In the genomic region with DNA sequence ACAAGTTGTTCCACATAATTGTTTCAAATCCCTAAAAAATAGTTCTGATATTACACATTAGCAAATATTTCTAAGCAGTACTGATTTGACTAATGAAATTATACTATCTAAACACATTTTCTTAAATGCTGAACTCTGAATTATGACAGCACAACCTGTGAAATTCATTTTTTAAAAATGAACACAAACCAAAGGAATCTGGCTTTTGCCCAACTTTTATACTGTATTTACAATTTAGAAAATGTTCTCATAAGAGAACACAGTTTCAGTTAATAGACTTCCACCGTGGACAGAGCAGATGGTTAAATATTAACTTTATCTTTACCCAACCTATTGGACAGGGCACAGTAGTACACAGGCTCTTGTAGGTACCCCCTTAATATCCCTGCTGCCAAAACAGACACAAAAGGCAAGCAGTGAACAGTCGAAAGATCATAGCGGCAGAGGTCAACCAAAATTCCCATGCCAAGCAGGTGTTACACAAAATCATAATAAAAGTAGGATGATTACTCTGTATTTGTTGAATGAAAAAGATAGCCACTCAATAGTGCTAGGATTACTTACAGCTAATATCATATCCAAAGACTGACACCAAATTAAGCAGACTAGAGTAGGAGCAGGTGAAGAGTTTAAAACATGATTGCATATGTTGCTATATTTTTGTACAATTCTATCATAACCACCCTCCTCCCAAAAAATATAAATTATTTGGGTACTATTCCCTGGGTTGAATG, we compare ENCODE assay signal across 1 cellular context.
A peak's percentile ranks its signal among the peaks of the same experiment; 100 is the strongest.
TF ChIP-seq lines count a peak whose summit lies in the region.

No MANE protein-coding gene starts in this region.

TF ChIP-seq in HepG2, 621 proteins besides CTCF, POLR2A, EP300 and RAD21 (continued from another document):
- 0 out of 2 replicates have a peak, but pooled peaks have one; percentile 35 for TF ChIP-seq NKX3-1 (CRISPR knock-in tag; IDR thresholded peaks at IDR 0.05)
- no peak for TF ChIP-seq ZNF678 (CRISPR knock-in tag; IDR thresholded peaks at IDR 0.05)
- TF ChIP-seq GLMP (CRISPR knock-in tag; IDR thresholded peaks at IDR 0.05; ENCODE audit: borderline replicate concordance): no peak
- no peak for TF ChIP-seq HINFP (CRISPR knock-in tag; IDR thresholded peaks at IDR 0.05; ENCODE audit: low read depth)
- no peak for TF ChIP-seq HMG20B (CRISPR knock-in tag; conservative IDR thresholded peaks at IDR 0.05)
- peak; percentile 66 for TF ChIP-seq ARID5B (CRISPR knock-in tag; IDR thresholded peaks at IDR 0.05)
- no peak for TF ChIP-seq PRPF4 (IDR thresholded peaks at IDR 0.05; ENCODE audit: low read depth, low read length, poor library complexity, severe bottlenecking)
- no peak for TF ChIP-seq LRRFIP1 (CRISPR knock-in tag; conservative IDR thresholded peaks at IDR 0.05)
- peak; percentile 70; the same call in 1 of the 2 replicates for TF ChIP-seq NFIC (IDR thresholded peaks at IDR 0.05; ENCODE audit: low read length)
- TF ChIP-seq, protein P1, sequence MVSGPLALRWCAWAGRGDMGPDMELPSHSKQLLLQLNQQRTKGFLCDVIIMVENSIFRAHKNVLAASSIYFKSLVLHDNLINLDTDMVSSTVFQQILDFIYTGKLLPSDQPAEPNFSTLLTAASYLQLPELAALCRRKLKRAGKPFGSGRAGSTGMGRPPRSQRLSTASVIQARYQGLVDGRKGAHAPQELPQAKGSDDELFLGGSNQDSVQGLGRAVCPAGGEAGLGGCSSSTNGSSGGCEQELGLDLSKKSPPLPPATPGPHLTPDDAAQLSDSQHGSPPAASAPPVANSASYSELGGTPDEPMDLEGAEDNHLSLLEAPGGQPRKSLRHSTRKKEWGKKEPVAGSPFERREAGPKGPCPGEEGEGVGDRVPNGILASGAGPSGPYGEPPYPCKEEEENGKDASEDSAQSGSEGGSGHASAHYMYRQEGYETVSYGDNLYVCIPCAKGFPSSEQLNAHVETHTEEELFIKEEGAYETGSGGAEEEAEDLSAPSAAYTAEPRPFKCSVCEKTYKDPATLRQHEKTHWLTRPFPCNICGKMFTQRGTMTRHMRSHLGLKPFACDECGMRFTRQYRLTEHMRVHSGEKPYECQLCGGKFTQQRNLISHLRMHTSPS (CRISPR knock-in tag; IDR thresholded peaks at IDR 0.05; ENCODE audit: low read depth): peak; percentile 79; the same call in 1 of the 2 replicates
- no peak for TF ChIP-seq HNRNPL (IDR thresholded peaks at IDR 0.05; ENCODE audit: low read depth, low read length)
- TF ChIP-seq AHDC1 (CRISPR knock-in tag; IDR thresholded peaks at IDR 0.05; ENCODE audit: borderline replicate concordance): peak; percentile 49; the same call in 1 of the 2 replicates
- TF ChIP-seq ZBTB8A (CRISPR knock-in tag; IDR thresholded peaks at IDR 0.05; ENCODE audit: borderline replicate concordance, low read depth): no peak
- TF ChIP-seq PHF21A (CRISPR knock-in tag; IDR thresholded peaks at IDR 0.05): peak; percentile 43; the same call in 1 of the 2 replicates
- peak; percentile 66 for TF ChIP-seq GATAD2A (CRISPR knock-in tag; IDR thresholded peaks at IDR 0.05)
- no peak for TF ChIP-seq ZNF839 (CRISPR knock-in tag; IDR thresholded peaks at IDR 0.05; ENCODE audit: borderline replicate concordance)
- TF ChIP-seq ZFP1 (CRISPR knock-in tag; IDR thresholded peaks at IDR 0.05): 0 out of 2 replicates have a peak, but pooled peaks have one; percentile 31
TF ChIP-seq in HepG2: peak in this region for 58.
